In genomic region chr7:1103009-1103788, GRCh38 we compare ENCODE assay signal across 11 cellular contexts. TPM values are rescaled to one million over a fixed set of nuclear protein-coding genes. Genes with fewer than 3 reads are reported as not detected.
DNase-seq lines count a peak whose midpoint lies in the region; ATAC-seq and TF ChIP-seq lines count a peak whose summit lies in the region.
"Had no signal": no experiment of that assay in that cellular context is flagged by ENCODE, and none has a peak within 500 bp of the region (broad histone marks: within the 10 kb centered on the region; RNA-seq: fewer than 3 reads in every experiment).

No MANE protein-coding gene starts in this region.

- no peak overlapping the region for H3K27ac ChIP-seq in neuronal stem cell (replicated peaks; ENCODE audit: low read length)
- H3K27ac ChIP-seq in tibial artery = no peak overlapping the region
- H3K27ac ChIP-seq in trophoblast cell (ENCODE audit: low read depth, low read length) = no peak overlapping the region

- no peaks in the 10 kb centered on the region for H3K9me3 Mint-ChIP-seq in T-helper 2 cell treated with Interferon-gamma antibody and Interleukin-4, amounts not matched to agents 5 μg/mL and 100 μg/mL, for 36 hours

- no CpG with 5 or more reads among the region's 34 CpGs for WGBS in neuronal stem cell (ENCODE audit: extremely low coverage in 2 of 2, insufficient read length in 2 of 2, insufficient replicate concordance in 1 of 2), 2 donors
- WGBS in trophoblast cell (ENCODE audit: extremely low coverage, insufficient coverage, insufficient read length) = no CpG with 5 or more reads among the region's 34 CpGs

- H2BK12ac ChIP-seq in neuronal stem cell (ENCODE audit: low read length) (peak overlapping the region; percentile 73), trophoblast cell (ENCODE audit: low read length) (no peak overlapping the region)

- TF ChIP-seq CTCF in tibial artery (IDR thresholded peaks at IDR 0.05) = no peak

- H3K23ac ChIP-seq in neuronal stem cell (ENCODE audit: low read depth, low read length, poor library complexity) = peak overlapping the region; percentile 43
- no peak overlapping the region for H3K23ac ChIP-seq in trophoblast cell (ENCODE audit: low read length)

- H3K4me2 ChIP-seq in neuronal stem cell (ENCODE audit: insufficient read depth, low read length, poor library complexity, severe bottlenecking) = no peak overlapping the region
- no peak overlapping the region for H3K4me2 ChIP-seq in trophoblast cell (ENCODE audit: low read length)

- H2AFZ ChIP-seq in neuronal stem cell (ENCODE audit: low read length) (no peak overlapping the region), trophoblast cell (ENCODE audit: insufficient read depth, low read length, poor library complexity) (no peak overlapping the region)

- H3K4me3 Mint-ChIP-seq in T-helper 2 cell treated with Interferon-gamma antibody and Interleukin-4, amounts not matched to agents 5 μg/mL and 100 μg/mL, for 36 hours = peak overlapping the region; percentile 57
- H3K4me3 Mint-ChIP-seq: brain had no signal

- intact Hi-C loops in tibial artery (cut with DNase I; ENCODE audit: low total_unique reads) = no loop called here

- H3K18ac ChIP-seq in neuronal stem cell (ENCODE audit: low read length) (no peak overlapping the region), trophoblast cell (ENCODE audit: low read length) (no peak overlapping the region)

- H3K27me3 ChIP-seq in neuronal stem cell (ENCODE audit: control insufficient read depth in 3 of 3, insufficient read depth in 3 of 3, low read depth in 1 of 3, low read length in 3 of 3) (no peaks in the 10 kb centered on the region), tibial artery (no peaks in the 10 kb centered on the region), trophoblast cell (ENCODE audit: insufficient read depth, low read length) (no peaks in the 10 kb centered on the region)
- H3K27me3 ChIP-seq: heart right ventricle had no signal

- peak; percentile 56 for ATAC-seq in GM21423 (IDR thresholded peaks at IDR 0.05; ENCODE audit: unreplicated experiment)
- ATAC-seq: heart right ventricle had no signal

- H3K27ac Mint-ChIP-seq in T-helper 2 cell treated with Interferon-gamma antibody and Interleukin-4, amounts not matched to agents 5 μg/mL and 100 μg/mL, for 36 hours = peak overlapping the region; percentile 76

- H3K14ac ChIP-seq in neuronal stem cell (ENCODE audit: low read length) (no peak overlapping the region), trophoblast cell (ENCODE audit: low read length) (no peak overlapping the region)

- H3K4me3 ChIP-seq in neuronal stem cell (ENCODE audit: low read length in 2 of 2) (no peak overlapping the region), tibial artery (no peak overlapping the region), trophoblast cell (ENCODE audit: low read depth, low read length) (no peak overlapping the region)
- H3K4me3 ChIP-seq: heart right ventricle had no signal

- no peak overlapping the region for H2BK15ac ChIP-seq in neuronal stem cell (ENCODE audit: low read length)

- H3K4me1 Mint-ChIP-seq in T-helper 2 cell treated with Interferon-gamma antibody and Interleukin-4, amounts not matched to agents 5 μg/mL and 100 μg/mL, for 36 hours (ENCODE audit: low read depth) = peaks cover 20% of the 10 kb centered on the region

- no peak overlapping the region for H3K4ac ChIP-seq in neuronal stem cell (ENCODE audit: low read length)
- no peak overlapping the region for H3K4ac ChIP-seq in trophoblast cell (ENCODE audit: low read depth, low read length)

- H4K12ac ChIP-seq in trophoblast cell (ENCODE audit: low read depth, low read length) = no peak overlapping the region

- H3K9me3 ChIP-seq in neuronal stem cell (replicated peaks in 1 of 2; ENCODE audit: control insufficient read depth in 2 of 2, insufficient read depth in 1 of 2, low read depth in 1 of 2, low read length in 2 of 2) (peaks cover 2 to 3% of the 10 kb centered on the region in 2 donors), tibial artery (no peaks in the 10 kb centered on the region), trophoblast cell (ENCODE audit: insufficient read depth, low read depth, low read length) (peaks cover 4% of the 10 kb centered on the region)
- H3K9me3 ChIP-seq: heart right ventricle had no signal

- peak; percentile 58 for DNase-seq in T-helper 2 cell treated with Interferon-gamma antibody and Interleukin-4, amounts not matched to agents 5 μg/mL and 100 μg/mL, for 36 hours (ENCODE audit: low spot score)
- DNase-seq in neuronal stem cell (ENCODE audit: low spot score) (no peak), NCI-H2029 (lab: John Stamatoyannopoulos, UW) (no peak), tibial artery (no peak), trophoblast cell (no peak)
- DNase-seq: NCI-H1694 treated with DMSO at 0.1 percent for 48 hours had no signal

- H3K9ac ChIP-seq in neuronal stem cell (ENCODE audit: low read depth, low read length, poor library complexity) = no peak overlapping the region
- no peak overlapping the region for H3K9ac ChIP-seq in trophoblast cell (ENCODE audit: low read length)

- no peak overlapping the region for H2BK5ac ChIP-seq in neuronal stem cell (ENCODE audit: low read length)
- H2BK5ac ChIP-seq in trophoblast cell (ENCODE audit: low read depth, low read length, poor library complexity) = no peak overlapping the region

- H4K91ac ChIP-seq in neuronal stem cell (ENCODE audit: low read depth, low read length, poor library complexity) (peak overlapping the region; percentile 8), trophoblast cell (ENCODE audit: low read depth, low read length) (no peak overlapping the region)

- TF ChIP-seq POLR2A in GM15510 (IDR thresholded peaks at IDR 0.05; ENCODE audit: borderline replicate concordance, extremely low read depth, insufficient read length) = peak; percentile 17

- no peaks in the 10 kb centered on the region for H3K36me3 Mint-ChIP-seq in T-helper 2 cell treated with Interferon-gamma antibody and Interleukin-4, amounts not matched to agents 5 μg/mL and 100 μg/mL, for 36 hours (ENCODE audit: low read depth)

- H3K4me1 ChIP-seq in neuronal stem cell (ENCODE audit: control insufficient read depth in 2 of 2, insufficient read depth in 1 of 2, low read depth in 1 of 2, low read length in 2 of 2) = peaks cover 11 to 17% of the 10 kb centered on the region in 2 donors
- H3K4me1 ChIP-seq in tibial artery = peaks cover 0 to 18% (median 11%) of the 10 kb centered on the region in 4 donors
- H3K4me1 ChIP-seq in trophoblast cell (ENCODE audit: control insufficient read depth in 1 of 2, insufficient read depth in 2 of 2, low read length in 2 of 2) = peaks cover 18 to 19% of the 10 kb centered on the region in 2 experiments

- no peak overlapping the region for H4K8ac ChIP-seq in neuronal stem cell (ENCODE audit: low read depth, low read length)
- no peak overlapping the region for H4K8ac ChIP-seq in trophoblast cell (ENCODE audit: low read depth, low read length)

- H3K79me1 ChIP-seq in neuronal stem cell (ENCODE audit: low read depth, low read length) = peaks cover 25% of the 10 kb centered on the region
- peaks cover 6% of the 10 kb centered on the region for H3K79me1 ChIP-seq in trophoblast cell (ENCODE audit: low read length)

- H2BK120ac ChIP-seq in neuronal stem cell (ENCODE audit: low read depth, low read length) (peak overlapping the region; percentile 61), trophoblast cell (ENCODE audit: insufficient read depth, low read length, poor library complexity) (no peak overlapping the region)

- H3K27me3 Mint-ChIP-seq in T-helper 2 cell treated with Interferon-gamma antibody and Interleukin-4, amounts not matched to agents 5 μg/mL and 100 μg/mL, for 36 hours (ENCODE audit: low read depth) = no peaks in the 10 kb centered on the region
- H3K27me3 Mint-ChIP-seq: brain had no signal

- peaks cover 3% of the 10 kb centered on the region for H3K79me2 ChIP-seq in trophoblast cell (ENCODE audit: control insufficient read depth, insufficient read depth, low read length, poor library complexity)

- no peak overlapping the region for H2AK5ac ChIP-seq in neuronal stem cell (ENCODE audit: low read depth, low read length)
- H2AK5ac ChIP-seq in trophoblast cell (ENCODE audit: low read length) = no peak overlapping the region

- H3K36me3 ChIP-seq in neuronal stem cell (replicated peaks in 1 of 2; ENCODE audit: control insufficient read depth in 2 of 2, insufficient read depth in 2 of 2, low read length in 2 of 2) = peaks cover 9 to 13% of the 10 kb centered on the region in 2 donors
- H3K36me3 ChIP-seq in tibial artery = no peaks in the 10 kb centered on the region
- peaks cover 4 to 12% of the 10 kb centered on the region in 2 experiments for H3K36me3 ChIP-seq in trophoblast cell (ENCODE audit: control insufficient read depth in 1 of 2, insufficient read depth in 2 of 2, low read length in 2 of 2)

RNA-seq across cellular contexts. Expression of gene GPER1, which starts 15.3 kb away (rescaled TPM):
- 0.63 TPM for polyA plus RNA-seq in neuronal stem cell (2013, experiment 1 of 2)
- polyA plus RNA-seq in neuronal stem cell (2013, experiment 2 of 2) = 0.66 TPM
- polyA plus RNA-seq in trophoblast cell (2013) = 5.2 and 5.3 TPM in 2 replicates
- polyA plus RNA-seq: neural cell had no signal

RNA-seq across cellular contexts. Expression of gene ZFAND2A, which starts 56.8 kb away (rescaled TPM):
- polyA plus RNA-seq in neuronal stem cell (2013, experiment 1 of 2) = 9.5 TPM
- 8.7 TPM for polyA plus RNA-seq in neuronal stem cell (2013, experiment 2 of 2)
- 24.2 and 26.7 TPM in 2 replicates for polyA plus RNA-seq in trophoblast cell (2013)

RNA-seq across cellular contexts. Expression of gene GPR146, which starts 58.9 kb away (rescaled TPM):
- polyA plus RNA-seq in neuronal stem cell (2013, experiment 1 of 2) = 1.7 TPM
- polyA plus RNA-seq in neuronal stem cell (2013, experiment 2 of 2) = 1.5 TPM
- 5.6 and 6.0 TPM in 2 replicates for polyA plus RNA-seq in trophoblast cell (2013)
- polyA plus RNA-seq: neural cell had no signal
